In genomic region chr17:63601439-63602371, GRCh38 we compare ENCODE assay signal across 8 cellular contexts. TPM values are rescaled to one million over a fixed set of nuclear protein-coding genes. Genes with fewer than 3 reads are reported as not detected.
DNase-seq lines count a peak whose midpoint lies in the region; ATAC-seq and TF ChIP-seq lines count a peak whose summit lies in the region.

No MANE protein-coding gene starts in this region.

- in situ Hi-C loops in GM13976 (cut with MboI; ENCODE audit: low sequenced_read_pairs, unreplicated experiment) = no loop called here

- no peak for TF ChIP-seq EP300 in ovary (IDR thresholded peaks at IDR 0.05)

- H3K36me3 ChIP-seq in ovary = no peaks in the 10 kb centered on the region

- POLR2A ChIA-PET in RWPE1 (lab: Yijun Ruan, JAX; ENCODE audit: low non-redundant PET) = interaction anchor here (0.6 kb wide), 1 partner anchor 123 kb away, joined by 5 read pairs; no protein-coding TSS in a partner anchor

- DNase-seq in GM13976 (ENCODE audit: low spot score) (peak; percentile 18), RWPE1 (ENCODE audit: low spot score) (no peak), fibroblast of mammary gland (ENCODE audit: low read depth) (peak; percentile 18), ovary (no peak), NCI-H774 (lab: John Stamatoyannopoulos, UW) (no peak), NCI-H2196 (lab: John Stamatoyannopoulos, UW; ENCODE audit: unreplicated experiment) (no peak)

- intact Hi-C loops in ovary (cut with DNase I) = no loop called here

- CTCF ChIA-PET in RWPE1 (lab: Yijun Ruan, JAX) = interaction anchor here (0.6 to 2.5 kb wide), 5 partner anchors 10 to 195 kb away, joined by 3 to 9 read pairs (median 5); no protein-coding TSS in a partner anchor

- 48 to 49% (median 48%) methylated on average over 9 of the region's 9 CpGs for WGBS in ovary, 3 donors

- H3K27me3 ChIP-seq in ovary = no peaks in the 10 kb centered on the region

- H3K4me3 ChIP-seq in fibroblast of mammary gland (ENCODE audit: control insufficient read depth, low read depth, low read length) (peak overlapping the region; percentile 92), ovary (peak overlapping the region; percentile 65)

- ATAC-seq in GM18505 (IDR thresholded peaks at IDR 0.05; ENCODE audit: unreplicated experiment) (no peak), HG03520 (IDR thresholded peaks at IDR 0.05; ENCODE audit: unreplicated experiment) (no peak)

- H3K27ac ChIP-seq in RWPE1 (peak overlapping the region; percentile 82), ovary (peak overlapping the region in 1 of 2 donors; percentile 57)

- H3K4me1 ChIP-seq in ovary (ENCODE audit: insufficient read depth) = peaks cover 10% of the 10 kb centered on the region

- TF ChIP-seq POLR2A in ovary (IDR thresholded peaks at IDR 0.05) (no peak), GM18505 (IDR thresholded peaks at IDR 0.05; ENCODE audit: borderline replicate concordance, extremely low read depth, insufficient read depth, insufficient read length) (no peak)

- no peaks in the 10 kb centered on the region for H3K9me3 ChIP-seq in ovary

- TF ChIP-seq CTCF in GM13976 (IDR thresholded peaks at IDR 0.05; ENCODE audit: borderline replicate concordance, control extremely low read depth, extremely low read depth, insufficient read depth, missing control alignments) = no peak
- TF ChIP-seq CTCF in RWPE1 (conservative IDR thresholded peaks at IDR 0.05; ENCODE audit: low read depth) = no peak
- no peak for TF ChIP-seq CTCF in fibroblast of mammary gland (conservative IDR thresholded peaks at IDR 0.05; ENCODE audit: control insufficient read depth, insufficient read depth, low read depth, low read length)
- TF ChIP-seq CTCF in ovary (IDR thresholded peaks at IDR 0.05) = no peak

RNA-seq across cellular contexts. Expression of gene TACO1, which starts 1.0 kb away (rescaled TPM):
- 10 to 100 TPM in 6 of 7 donors, 1 to 10 TPM in 1; 7.4 to 17.7 (median 12.5) TPM for total RNA-seq in ovary
- 10 to 100 TPM; 13.2 to 24.9 TPM for polyA plus RNA-seq in ovary

RNA-seq across cellular contexts. Expression of gene MAP3K3, which starts 20.5 kb away (rescaled TPM):
- 10 to 100 TPM; 32.2 to 41.0 (median 36.3) TPM for total RNA-seq in ovary
- 10 to 100 TPM; 34.0 to 36.4 TPM for polyA plus RNA-seq in ovary

RNA-seq across cellular contexts. Expression of gene DCAF7, which starts 51.4 kb away (rescaled TPM):
- 10 to 100 TPM; 14.9 to 56.6 (median 49.7) TPM for total RNA-seq in ovary
- polyA plus RNA-seq in ovary = 10 to 100 TPM; 16.6 to 62.5 TPM

Comparison
In these comparisons a context has a peak if more than half of its experiments do, and no peak if none do; other contexts are left out.
1. DNase-seq: peak in GM13976 (single experiment) and fibroblast of mammary gland (single experiment); none in RWPE1 (single experiment), ovary (0 of 5), NCI-H774 (single experiment) and NCI-H2196 (single experiment).